Comparison of ENCODE assay signal across 12 cellular contexts in the genomic region with DNA sequence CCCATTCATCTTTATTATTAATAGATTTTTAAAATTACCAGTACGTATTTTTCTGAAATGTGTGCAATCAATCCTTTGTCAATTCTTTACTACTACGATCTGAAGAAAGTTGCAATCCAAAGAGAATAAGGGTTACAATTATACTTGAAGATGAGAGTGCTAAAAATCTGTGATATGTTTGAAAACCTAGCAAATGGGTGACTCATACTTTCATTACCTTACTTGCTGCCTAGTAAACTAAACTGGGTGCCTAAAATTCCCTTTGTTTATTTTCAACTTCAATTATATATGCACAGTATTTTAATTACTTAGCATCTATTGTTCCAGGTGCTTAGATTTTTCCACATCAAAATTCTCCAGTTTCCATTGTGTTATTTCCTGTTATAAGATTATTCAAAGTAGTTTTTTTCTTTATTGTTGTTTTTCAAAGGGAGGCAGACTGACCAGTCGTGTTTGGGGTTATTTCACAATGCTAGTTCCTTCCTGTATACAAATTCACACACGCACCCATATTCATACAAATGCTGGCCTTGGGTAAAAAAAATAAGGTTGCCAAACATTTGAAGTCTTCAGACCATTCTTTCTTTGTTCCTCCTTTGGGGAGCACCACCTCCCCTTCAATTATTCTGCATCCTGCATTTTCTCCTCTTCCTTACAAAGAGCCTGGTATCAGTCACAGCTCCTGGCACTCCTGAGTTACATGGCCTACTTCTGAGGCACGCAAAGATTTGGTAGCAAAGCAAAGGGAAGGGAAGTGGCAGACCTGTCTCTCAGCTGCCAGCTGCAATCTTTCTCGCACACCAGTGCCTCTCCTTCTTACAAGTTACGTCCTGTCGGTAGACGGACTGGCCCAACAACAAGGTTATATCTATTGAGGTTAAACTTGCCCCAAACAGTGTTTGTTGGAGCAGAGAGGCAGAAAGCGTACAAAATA. TPM values are rescaled to one million over a fixed set of nuclear protein-coding genes. Genes with fewer than 3 reads are reported as not detected.
DNase-seq lines count a peak whose midpoint lies in the region; ATAC-seq, FAIRE-seq and TF ChIP-seq lines count a peak whose summit lies in the region.
"Had no signal": no experiment of that assay in that cellular context is flagged by ENCODE, and none has a peak within 500 bp of the region (broad histone marks: within the 10 kb centered on the region; RNA-seq: fewer than 3 reads in every experiment).

No MANE protein-coding gene starts in this region.

- H3K4me3 Mint-ChIP-seq in GM23338, result no peak overlapping the region
- no peak overlapping the region for H3K4me3 Mint-ChIP-seq in activated T-cell treated with anti-CD3 and anti-CD28 coated beads, Interleukin-2, amount 50 U/mL, for 24 hours

- peak overlapping the region; percentile 52 for H3K27ac Mint-ChIP-seq in GM23338
- no peak overlapping the region for H3K27ac Mint-ChIP-seq in activated T-cell treated with anti-CD3 and anti-CD28 coated beads, Interleukin-2, amount 50 U/mL, for 24 hours

- H3K36me3 ChIP-seq in GM23338 (ENCODE audit: insufficient read depth) (no peaks in the 10 kb centered on the region), endothelial cell of umbilical vein (ENCODE audit: control insufficient read depth in 2 of 2, extremely low read depth in 1 of 2, insufficient read depth in 2 of 2, low read length in 2 of 2) (no peaks in the 10 kb centered on the region), small intestine (ENCODE audit: control insufficient read depth in 2 of 2, insufficient read depth in 2 of 2, low read length in 2 of 2) (peaks cover 0 to 3% of the 10 kb centered on the region in 2 donors)

- no peaks in the 10 kb centered on the region for H3K9me3 ChIP-seq in endothelial cell of umbilical vein (replicated peaks; ENCODE audit: control insufficient read depth, insufficient read depth, low read length)
- H3K9me3 ChIP-seq in small intestine (ENCODE audit: control insufficient read depth, low read depth), result no peaks in the 10 kb centered on the region

- POLR2A ChIA-PET in endothelial cell of umbilical vein (lab: Charles Lee), result no interaction called here

- H3K9ac ChIP-seq in endothelial cell of umbilical vein (replicated peaks; ENCODE audit: extremely low read depth, insufficient read depth, low read length), result no peak overlapping the region

- CTCF ChIA-PET in endothelial cell of umbilical vein (lab: Charles Lee), result no interaction called here

- DNase-seq in GM23338 (ENCODE audit: low spot score) (no peak), MV-4-11 (lab: John Stamatoyannopoulos, UW) (peak; percentile 39), endothelial cell of umbilical vein (ENCODE audit: low read depth, low spot score) (no peak), small intestine (no peak)
- no peak for DNase-seq in activated T-cell treated with anti-CD3 and anti-CD28 coated beads, Interleukin-2, amount 50 U/mL, for 24 hours
- no peak for DNase-seq in activated CD4-positive, alpha-beta T cell treated with anti-CD3 and anti-CD28 coated beads, Interleukin-2, amount 50 U/mL, for 48 hours
- DNase-seq: erythroblast; NCI-H2081; stimulated activated CD4-positive, alpha-beta T cell treated with anti-CD3 and anti-CD28 coated beads, Interleukin-15, amount 100 ng/mL, for 24 hours had no signal

- WGBS in small intestine, 3 donors, result 68 to 74% (median 71%) methylated on average over 10 of the region's 10 CpGs

- TF ChIP-seq CTCF in GM23338 (conservative IDR thresholded peaks at IDR 0.05; ENCODE audit: low read depth in 2 of 2), result no peak
- TF ChIP-seq CTCF in endothelial cell of umbilical vein (IDR thresholded peaks at IDR 0.05; ENCODE audit: extremely low read depth in 1 of 2, insufficient read depth in 1 of 2, low read depth in 1 of 2, low read length in 2 of 2), result no peak

- H3K27ac ChIP-seq in GM23338 (ENCODE audit: low read depth) (no peak overlapping the region), endothelial cell of umbilical vein (ENCODE audit: insufficient read depth, low read depth, low read length) (no peak overlapping the region), small intestine (ENCODE audit: low read depth in 1 of 2, low read length in 1 of 2) (peak overlapping the region; percentile 50 to 84)

- H3K4me2 ChIP-seq in GM23338 (no peak overlapping the region), endothelial cell of umbilical vein (ENCODE audit: insufficient read depth, low read length) (no peak overlapping the region)

- BruUV-seq in endothelial cell of umbilical vein (replicated peaks; lab: Mats Ljungman, UMichigan), result no TSS peak

- H3K9me1 ChIP-seq in endothelial cell of umbilical vein (replicated peaks; ENCODE audit: control insufficient read depth, extremely low read depth, insufficient read depth, low read length), result no peaks in the 10 kb centered on the region

- no peaks in the 10 kb centered on the region for H3F3A ChIP-seq in GM23338 (replicated peaks; ENCODE audit: low read depth)

- no peaks in the 10 kb centered on the region for H3K27me3 ChIP-seq in GM23338 (ENCODE audit: insufficient read depth)
- peaks cover 0 to 2% of the 10 kb centered on the region in 2 experiments for H3K27me3 ChIP-seq in endothelial cell of umbilical vein (ENCODE audit: control insufficient read depth in 2 of 2, insufficient read depth in 2 of 2, low read length in 2 of 2)
- no peaks in the 10 kb centered on the region for H3K27me3 ChIP-seq in small intestine (ENCODE audit: control insufficient read depth in 2 of 2, insufficient read depth in 2 of 2, low read length in 2 of 2)

- H3K4me1 ChIP-seq in GM23338 (ENCODE audit: insufficient read depth) (peaks cover 6% of the 10 kb centered on the region; the same call in 1 of the 2 replicates), endothelial cell of umbilical vein (ENCODE audit: control insufficient read depth, extremely low read depth, insufficient read depth, low read length) (peaks cover 16% of the 10 kb centered on the region), small intestine (ENCODE audit: control insufficient read depth in 2 of 2, insufficient read depth in 1 of 2, low read depth in 1 of 2, low read length in 1 of 2) (peaks cover 3 to 4% of the 10 kb centered on the region in 2 donors)

- peak overlapping the region; percentile 60; the same call in 1 of the 2 replicates for H2AFZ ChIP-seq in GM23338
- H2AFZ ChIP-seq in endothelial cell of umbilical vein (ENCODE audit: low read depth, low read length), result peak overlapping the region; percentile 44

- intact Hi-C loops in endothelial cell of umbilical vein (cut with micrococcal nuclease), result no loop called here

- H3K36me3 Mint-ChIP-seq in GM23338 (ENCODE audit: low read depth), result no peaks in the 10 kb centered on the region
- H3K36me3 Mint-ChIP-seq in activated T-cell treated with anti-CD3 and anti-CD28 coated beads, Interleukin-2, amount 50 U/mL, for 24 hours (ENCODE audit: low read depth), result no peaks in the 10 kb centered on the region

- no peak for FAIRE-seq in endothelial cell of umbilical vein (lab: Jason Lieb, UNC)
- no peak for FAIRE-seq in small intestine (lab: Jason Lieb, UNC)
- FAIRE-seq: TTC549 had no signal

- peaks cover 2% of the 10 kb centered on the region for H3K27me3 Mint-ChIP-seq in GM23338 (ENCODE audit: insufficient read depth, low read depth, poor library complexity)
- peaks cover 35% of the 10 kb centered on the region for H3K27me3 Mint-ChIP-seq in activated T-cell treated with anti-CD3 and anti-CD28 coated beads, Interleukin-2, amount 50 U/mL, for 24 hours

- dilution Hi-C loops in endothelial cell of umbilical vein (cut with MboI; ENCODE audit: extremely low pct_ligation_motif_present, low sequenced_read_pairs), result no loop called here

- peaks cover 16% of the 10 kb centered on the region for H3K4me1 Mint-ChIP-seq in GM23338
- no peaks in the 10 kb centered on the region for H3K4me1 Mint-ChIP-seq in activated T-cell treated with anti-CD3 and anti-CD28 coated beads, Interleukin-2, amount 50 U/mL, for 24 hours (ENCODE audit: low read depth)

- H4K20me1 ChIP-seq in GM23338 (replicated peaks; ENCODE audit: insufficient read depth) (no peaks in the 10 kb centered on the region), endothelial cell of umbilical vein (replicated peaks; ENCODE audit: control insufficient read depth, extremely low read depth, insufficient read depth, low read length) (no peaks in the 10 kb centered on the region)

- no peak for TF ChIP-seq POLR2A in endothelial cell of umbilical vein (IDR thresholded peaks at IDR 0.05; ENCODE audit: low read depth, low read length)

- H3K79me2 ChIP-seq in GM23338 (replicated peaks; ENCODE audit: insufficient read depth) (no peaks in the 10 kb centered on the region), endothelial cell of umbilical vein (ENCODE audit: control insufficient read depth, insufficient read depth, low read length) (no peaks in the 10 kb centered on the region)

- H3K9me2 ChIP-seq in GM23338 (ENCODE audit: insufficient read depth), result no peaks in the 10 kb centered on the region

- H3K9me3 Mint-ChIP-seq in GM23338, result no peaks in the 10 kb centered on the region
- no peaks in the 10 kb centered on the region for H3K9me3 Mint-ChIP-seq in activated T-cell treated with anti-CD3 and anti-CD28 coated beads, Interleukin-2, amount 50 U/mL, for 24 hours

- no peak overlapping the region for H3K4me3 ChIP-seq in GM23338
- no peak overlapping the region for H3K4me3 ChIP-seq in endothelial cell of umbilical vein (replicated peaks in 1 of 3; ENCODE audit: insufficient read depth in 1 of 3, low read depth in 1 of 3, low read length in 3 of 3)
- no peak overlapping the region for H3K4me3 ChIP-seq in small intestine (ENCODE audit: low read depth in 1 of 2, low read length in 2 of 2)

- ATAC-seq in GM23338 (peak; percentile 42; the same call in 1 of the 3 replicates), GM18498 (IDR thresholded peaks at IDR 0.05; ENCODE audit: unreplicated experiment) (no peak)
- ATAC-seq: Panc1 had no signal

TF ChIP-seq in GM23338, 12 proteins besides CTCF, POLR2A, EP300 and RAD21 (continues in another document):
- TF ChIP-seq JUNB (IDR thresholded peaks at IDR 0.05; ENCODE audit: unreplicated experiment) (no peak), POLR2AphosphoS5 (IDR thresholded peaks at IDR 0.05; ENCODE audit: low read depth) (no peak)

TF ChIP-seq in endothelial cell of umbilical vein, 7 proteins besides CTCF, POLR2A, EP300 and RAD21 (continues in another document):
- no peak for TF ChIP-seq MYC (IDR thresholded peaks at IDR 0.05; ENCODE audit: low read depth, low read length)
- TF ChIP-seq FOS (IDR thresholded peaks at IDR 0.05; ENCODE audit: borderline replicate concordance, insufficient read depth, low read length), result peak; percentile 27

RNA-seq across cellular contexts. Expression of a gene that starts 16.2 kb away (rescaled TPM):
- total RNA-seq in GM23338 (2014; rRNA removed; shearing (Covaris generic)), result 65.8 and 68.7 TPM in 2 replicates
- polyA plus RNA-seq in GM23338 (2016; fragmentation: Nextera tagmentation; extraction: Ambion mirVana), result 24.8 and 35.2 TPM in 2 replicates
- 9.6 and 11.5 TPM in 2 replicates for total RNA-seq in endothelial cell of umbilical vein
- polyA plus RNA-seq in endothelial cell of umbilical vein, result 3.0 and 3.7 TPM in 2 replicates
- 2.8 and 3.3 TPM in 2 replicates for polyA plus RNA-seq in endothelial cell of umbilical vein (2011; cell fraction: cytosol; rRNA removed)
- 12.0 and 14.8 TPM in 2 replicates for polyA plus RNA-seq in endothelial cell of umbilical vein (2011; cell fraction: nucleus; rRNA removed)
- 4.6 and 5.3 TPM in 2 replicates for polyA plus RNA-seq in endothelial cell of umbilical vein (2012)
- polyA minus RNA-seq in endothelial cell of umbilical vein, result 16.8 and 20.4 TPM in 2 replicates
- 6.7 TPM for polyA minus RNA-seq in endothelial cell of umbilical vein (2011; cell fraction: cytosol; rRNA and poly(A)+ RNA removed)
- polyA minus RNA-seq in endothelial cell of umbilical vein (2011; cell fraction: nucleus; rRNA and poly(A)+ RNA removed), result 47.3 and 56.8 TPM in 2 replicates
- 10 to 100 TPM; 17.4 to 48.8 (median 34.9) TPM for polyA plus RNA-seq in small intestine

Comparison
In these comparisons a context has a peak if more than half of its experiments do, and no peak if none do; other contexts are left out.
1. H3K27ac ChIP-seq: peak in small intestine (2 of 2); none in GM23338 (single experiment) and endothelial cell of umbilical vein (single experiment).